ENCODE assay signal across 39 cellular contexts in genomic region chrX:113634565-113634964, GRCh38.
"Had no signal": no experiment of that assay in that cellular context is flagged by ENCODE, and none has a peak within 500 bp of the region (broad histone marks: within the 10 kb centered on the region; RNA-seq: fewer than 3 reads in every experiment).

No MANE protein-coding gene starts in this region.

- H3K9me3 ChIP-seq: adrenal gland, ascending aorta, body of pancreas, breast epithelium had no signal

- DNase-seq: activated effector memory CD4-positive, alpha-beta T cell treated with anti-CD3 and anti-CD28 coated beads, Interleukin-2, amount 50 U/mL, for 16 hours; activated effector memory CD4-positive, alpha-beta T cell treated with Interleukin-2 at 50 U/mL for 16 hours; activated gamma-delta T cell; activated gamma-delta T cell treated with Interleukin-2 at 50 U/mL for 16 hours; activated naive CD4-positive, alpha-beta T cell; activated naive CD4-positive, alpha-beta T cell treated with anti-CD3 and anti-CD28 coated beads for 36 hours; activated naive CD4-positive, alpha-beta T cell treated with anti-CD3 and anti-CD28 coated beads, Interleukin-2, amount 10 ng/mL, durations not matched to agents 7 days and 5 days; activated naive CD4-positive, alpha-beta T cell treated with anti-CD3 and anti-CD28 coated beads, Interleukin-2, amount 50 U/mL, for 16 hours; activated naive CD4-positive, alpha-beta T cell treated with Interleukin-2 at 50 U/mL for 16 hours; activated naive CD8-positive, alpha-beta T cell treated with anti-CD3 and anti-CD28 coated beads for 36 hours; activated naive CD8-positive, alpha-beta T cell treated with anti-CD3 and anti-CD28 coated beads, Interleukin-2, amount 10 ng/mL, durations not matched to agents 7 days and 5 days; activated naive CD8-positive, alpha-beta T cell treated with anti-CD3 and anti-CD28 coated beads, Interleukin-2, amount 50 U/mL, for 24 hours; activated T-cell treated with anti-CD3 and anti-CD28 coated beads, Interleukin-2, amount 50 U/mL, for 1 hour; activated T-cell treated with anti-CD3 and anti-CD28 coated beads, Interleukin-2, amount 50 U/mL, for 24 hours; activated T-cell treated with anti-CD3 and anti-CD28 coated beads, Interleukin-2, amount 50 U/mL, for 4 hours; activated T-cell treated with anti-CD3 and anti-CD28 coated beads, Interleukin-2, amount 50 U/mL, for 48 hours; activated T-cell treated with anti-CD3 and anti-CD28 coated beads, Interleukin-2, amount 50 U/mL, for 72 hours; adrenal gland; amniotic stem cell; amygdala; anterior cingulate cortex; aorta; body of pancreas; brain microvascular endothelial cell; caudate nucleus; central memory CD4-positive, alpha-beta T cell; cerebellar nuclear complex had no signal

- H3K27me3 Mint-ChIP-seq: activated naive CD4-positive, alpha-beta T cell treated with anti-CD3 and anti-CD28 coated beads, Interleukin-2, amount 10 ng/mL, durations not matched to agents 7 days and 5 days; activated naive CD4-positive, alpha-beta T cell treated with anti-CD3 and anti-CD28 coated beads, Interleukin-2, amount 50 U/mL, for 24 hours; activated naive CD8-positive, alpha-beta T cell; activated naive CD8-positive, alpha-beta T cell treated with anti-CD3 and anti-CD28 coated beads for 36 hours; activated naive CD8-positive, alpha-beta T cell treated with anti-CD3 and anti-CD28 coated beads, Interleukin-2, amount 10 ng/mL, durations not matched to agents 7 days and 5 days; activated naive CD8-positive, alpha-beta T cell treated with anti-CD3 and anti-CD28 coated beads, Interleukin-2, amount 50 U/mL, for 24 hours; activated T-helper 17 cell treated with anti-CD3 and anti-CD28 coated beads, Interleukin-2, amount 50 U/mL, for 72 hours; brain; central memory CD8-positive, alpha-beta T cell had no signal

- H3K36me3 ChIP-seq: adrenal gland, ascending aorta, brain microvascular endothelial cell, breast epithelium, cardiac muscle cell had no signal

- ATAC-seq: activated naive CD4-positive, alpha-beta T cell treated with anti-CD3 and anti-CD28 coated beads, Interleukin-2, amount 50 U/mL, for 72 hours; activated naive CD8-positive, alpha-beta T cell treated with anti-CD3 and anti-CD28 coated beads, Interleukin-2, amount 50 U/mL, for 24 hours; activated T-cell treated with anti-CD3 and anti-CD28 coated beads, Interleukin-2, amount 50 U/mL, for 4 hours; activated T-cell treated with anti-CD3 and anti-CD28 coated beads, Interleukin-2, amount 50 U/mL, for 72 hours; activated T-helper 17 cell treated with anti-CD3 and anti-CD28 coated beads, Interleukin-2, amount 50 U/mL, for 72 hours; body of pancreas had no signal

- H3K4me1 Mint-ChIP-seq: activated naive CD4-positive, alpha-beta T cell treated with anti-CD3 and anti-CD28 coated beads, Interleukin-2, amount 10 ng/mL, durations not matched to agents 7 days and 5 days; activated naive CD4-positive, alpha-beta T cell treated with anti-CD3 and anti-CD28 coated beads, Interleukin-2, amount 50 U/mL, for 24 hours; activated naive CD8-positive, alpha-beta T cell treated with anti-CD3 and anti-CD28 coated beads for 36 hours; activated naive CD8-positive, alpha-beta T cell treated with anti-CD3 and anti-CD28 coated beads, Interleukin-2, amount 10 ng/mL, durations not matched to agents 7 days and 5 days; activated naive CD8-positive, alpha-beta T cell treated with anti-CD3 and anti-CD28 coated beads, Interleukin-2, amount 50 U/mL, for 24 hours; activated T-helper 17 cell treated with anti-CD3 and anti-CD28 coated beads, Interleukin-2, amount 50 U/mL, for 72 hours; central memory CD8-positive, alpha-beta T cell had no signal

- H3K27ac ChIP-seq: adrenal gland, ascending aorta, body of pancreas, brain microvascular endothelial cell, breast epithelium, cardiac muscle cell had no signal

- H3K4me1 ChIP-seq: adrenal gland, ascending aorta, body of pancreas, breast epithelium had no signal

- H3K27ac Mint-ChIP-seq: activated naive CD4-positive, alpha-beta T cell treated with anti-CD3 and anti-CD28 coated beads for 36 hours; activated naive CD4-positive, alpha-beta T cell treated with anti-CD3 and anti-CD28 coated beads, Interleukin-2, amount 10 ng/mL, durations not matched to agents 7 days and 5 days; activated naive CD4-positive, alpha-beta T cell treated with anti-CD3 and anti-CD28 coated beads, Interleukin-2, amount 50 U/mL, for 24 hours; activated naive CD4-positive, alpha-beta T cell treated with anti-CD3 and anti-CD28 coated beads, Interleukin-2, amount 50 U/mL, for 72 hours; activated naive CD8-positive, alpha-beta T cell; activated naive CD8-positive, alpha-beta T cell treated with anti-CD3 and anti-CD28 coated beads for 36 hours; activated naive CD8-positive, alpha-beta T cell treated with anti-CD3 and anti-CD28 coated beads, Interleukin-2, amount 10 ng/mL, durations not matched to agents 7 days and 5 days; activated naive CD8-positive, alpha-beta T cell treated with anti-CD3 and anti-CD28 coated beads, Interleukin-2, amount 50 U/mL, for 24 hours; activated T-cell treated with anti-CD3 and anti-CD28 coated beads, Interleukin-2, amount 50 U/mL, for 24 hours; activated T-cell treated with anti-CD3 and anti-CD28 coated beads, Interleukin-2, amount 50 U/mL, for 72 hours; activated T-helper 1 cell treated with anti-CD3 and anti-CD28 coated beads, Interleukin-12 subunit alpha, Interleukin-12 subunit beta, Interleukin-2, Interleukin-4 antibody, amounts not matched to agents 30 ng/mL and 10 ng/mL and 1 ng/mL, durations not matched to agents 14 hours and 24 hours and 36 hours; activated T-helper 17 cell treated with anti-CD3 and anti-CD28 coated beads, Interleukin-2, amount 50 U/mL, for 72 hours; activated T-helper 2 cell treated with anti-CD3 and anti-CD28 coated beads, Interferon-gamma antibody, Interleukin-2, Interleukin-4, amounts not matched to agents 10 μg/mL and 5 μg/mL and 100 μg/mL, durations not matched to agents 14 hours and 24 hours and 36 hours; brain had no signal

- H3K9me3 Mint-ChIP-seq: activated naive CD4-positive, alpha-beta T cell treated with anti-CD3 and anti-CD28 coated beads, Interleukin-2, amount 10 ng/mL, durations not matched to agents 7 days and 5 days; activated naive CD4-positive, alpha-beta T cell treated with anti-CD3 and anti-CD28 coated beads, Interleukin-2, amount 50 U/mL, for 24 hours; activated naive CD8-positive, alpha-beta T cell treated with anti-CD3 and anti-CD28 coated beads, Interleukin-2, amount 50 U/mL, for 24 hours; activated T-cell treated with anti-CD3 and anti-CD28 coated beads, Interleukin-2, amount 50 U/mL, for 24 hours; activated T-helper 1 cell treated with anti-CD3 and anti-CD28 coated beads, Interleukin-12 subunit alpha, Interleukin-12 subunit beta, Interleukin-2, Interleukin-4 antibody, amounts not matched to agents 30 ng/mL and 10 ng/mL and 1 ng/mL, durations not matched to agents 14 hours and 24 hours and 36 hours; brain had no signal

- FAIRE-seq: bronchial epithelial cell had no signal

- H3K4me3 ChIP-seq: adrenal gland, ascending aorta, body of pancreas, breast epithelium, cardiac muscle cell had no signal

- H3K4me3 Mint-ChIP-seq: activated naive CD4-positive, alpha-beta T cell treated with anti-CD3 and anti-CD28 coated beads for 36 hours; activated naive CD4-positive, alpha-beta T cell treated with anti-CD3 and anti-CD28 coated beads, Interleukin-2, amount 10 ng/mL, durations not matched to agents 7 days and 5 days; activated naive CD4-positive, alpha-beta T cell treated with anti-CD3 and anti-CD28 coated beads, Interleukin-2, amount 50 U/mL, for 24 hours; activated naive CD8-positive, alpha-beta T cell; activated naive CD8-positive, alpha-beta T cell treated with anti-CD3 and anti-CD28 coated beads for 36 hours; activated naive CD8-positive, alpha-beta T cell treated with anti-CD3 and anti-CD28 coated beads, Interleukin-2, amount 10 ng/mL, durations not matched to agents 7 days and 5 days; activated naive CD8-positive, alpha-beta T cell treated with anti-CD3 and anti-CD28 coated beads, Interleukin-2, amount 50 U/mL, for 24 hours; activated T-cell treated with anti-CD3 and anti-CD28 coated beads, Interleukin-2, amount 50 U/mL, for 24 hours; activated T-cell treated with anti-CD3 and anti-CD28 coated beads, Interleukin-2, amount 50 U/mL, for 4 hours; activated T-cell treated with anti-CD3 and anti-CD28 coated beads, Interleukin-2, amount 50 U/mL, for 72 hours; activated T-helper 1 cell treated with anti-CD3 and anti-CD28 coated beads, Interleukin-12 subunit alpha, Interleukin-12 subunit beta, Interleukin-2, Interleukin-4 antibody, amounts not matched to agents 30 ng/mL and 10 ng/mL and 1 ng/mL, durations not matched to agents 14 hours and 24 hours and 36 hours; activated T-helper 17 cell treated with anti-CD3 and anti-CD28 coated beads, Interleukin-2, amount 50 U/mL, for 72 hours; brain; central memory CD8-positive, alpha-beta T cell had no signal

- H3K36me3 Mint-ChIP-seq: activated naive CD4-positive, alpha-beta T cell treated with anti-CD3 and anti-CD28 coated beads, Interleukin-2, amount 10 ng/mL, durations not matched to agents 7 days and 5 days; activated naive CD4-positive, alpha-beta T cell treated with anti-CD3 and anti-CD28 coated beads, Interleukin-2, amount 50 U/mL, for 24 hours; activated naive CD4-positive, alpha-beta T cell treated with anti-CD3 and anti-CD28 coated beads, Interleukin-2, amount 50 U/mL, for 72 hours; activated naive CD8-positive, alpha-beta T cell; activated naive CD8-positive, alpha-beta T cell treated with anti-CD3 and anti-CD28 coated beads for 36 hours; activated naive CD8-positive, alpha-beta T cell treated with anti-CD3 and anti-CD28 coated beads, Interleukin-2, amount 10 ng/mL, durations not matched to agents 7 days and 5 days; brain had no signal

- H3K27me3 ChIP-seq: ascending aorta, body of pancreas, brain microvascular endothelial cell, cardiac muscle cell had no signal
